ENCODE assay signal across 1 cellular context in the genomic region with DNA sequence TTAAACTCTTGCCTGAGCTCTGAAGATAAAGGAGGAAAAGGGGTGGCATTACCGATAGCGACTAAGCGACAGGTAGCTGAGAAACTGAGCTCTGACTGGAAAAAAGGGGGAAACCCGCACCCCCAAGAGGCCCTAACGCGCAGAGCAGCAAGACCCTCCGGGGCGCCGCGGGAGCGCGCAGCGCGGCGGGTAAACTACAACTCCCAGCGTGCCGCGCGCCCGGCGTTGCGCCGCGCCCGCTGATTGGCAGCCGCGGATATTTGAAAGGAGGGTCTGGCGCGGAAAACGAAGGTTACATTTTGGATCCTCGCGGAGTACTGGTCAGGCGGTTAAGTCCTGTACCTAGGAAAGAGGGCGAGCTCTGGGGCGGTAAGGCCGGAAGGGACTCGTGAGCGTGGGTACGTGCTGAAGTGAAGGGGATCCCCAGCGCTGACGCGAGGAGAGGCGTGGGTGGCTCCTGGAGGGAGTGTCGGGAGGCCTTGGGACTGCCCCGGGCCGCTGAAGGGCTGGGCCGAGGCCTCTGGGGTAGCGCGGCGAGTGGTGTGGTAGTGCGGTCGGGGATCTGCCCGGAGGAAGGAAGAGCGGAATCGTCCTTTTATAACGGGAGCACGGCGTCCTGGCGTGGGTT.
TF ChIP-seq lines count a peak whose summit lies in the region.

A gene (plus strand): TSS at position 291 of the 628 bp plus-strand sequence. CDS start 468 bp downstream, outside the sequence.

TF ChIP-seq in K562, 482 proteins besides CTCF, POLR2A, EP300 and RAD21 (continued from another document and continues in another):
- TF ChIP-seq ZNF121 (CRISPR knock-in tag; conservative IDR thresholded peaks at IDR 0.05) (peak; percentile 94), ZBTB8A (IDR thresholded peaks at IDR 0.05; ENCODE audit: partially characterized antibody) (no peak), U2AF1 (optimal IDR thresholded peaks at IDR 0.05; ENCODE audit: low read depth, low read length) (no peak), NR2C2 (CRISPR knock-in tag; IDR thresholded peaks at IDR 0.05) (no peak), NR2C2 (tag; IDR thresholded peaks at IDR 0.05) (peak; percentile 69), KDM4B (IDR thresholded peaks at IDR 0.05; ENCODE audit: borderline replicate concordance in 2 of 2, low read depth in 1 of 2) (no peak; a peak in 1 of 4 replicates), FOXK1 (CRISPR knock-in tag; IDR thresholded peaks at IDR 0.05; ENCODE audit: borderline replicate concordance) (no peak), ZKSCAN8 (CRISPR knock-in tag; IDR thresholded peaks at IDR 0.05) (no peak), CHD4 (IDR thresholded peaks at IDR 0.05; ENCODE audit: insufficient read depth, insufficient replicate concordance, low read depth, low read length, poor library complexity, severe bottlenecking) (peak; percentile 17), RCOR1 (IDR thresholded peaks at IDR 0.05; ENCODE audit: borderline replicate concordance in 1 of 2, low read depth in 2 of 2, low read length in 2 of 2) (0 out of 4 replicates have a peak, but pooled peaks of 1 of the 2 experiments have one; percentile 1), RBM22 (IDR thresholded peaks at IDR 0.05; ENCODE audit: low read depth, low read length, poor library complexity, severe bottlenecking) (no peak), ZNF354B (CRISPR knock-in tag; IDR thresholded peaks at IDR 0.05) (no peak), XRCC3 (IDR thresholded peaks at IDR 0.05) (no peak), ZNF561 (CRISPR knock-in tag; conservative IDR thresholded peaks at IDR 0.05) (no peak), ZFP1 (CRISPR knock-in tag; IDR thresholded peaks at IDR 0.05) (no peak), HMG20A (CRISPR knock-in tag; conservative IDR thresholded peaks at IDR 0.05) (no peak), GABPB2 (CRISPR knock-in tag; conservative IDR thresholded peaks at IDR 0.05) (no peak), TCF7 (IDR thresholded peaks at IDR 0.05; ENCODE audit: borderline replicate concordance) (no peak), CHD2 (IDR thresholded peaks at IDR 0.05; ENCODE audit: low read depth, low read length) (no peak), SNRNP70 (optimal IDR thresholded peaks at IDR 0.05; ENCODE audit: low read depth, low read length) (no peak), TFAM (CRISPR knock-in tag; conservative IDR thresholded peaks at IDR 0.05) (no peak)
- TF ChIP-seq, protein P1, sequence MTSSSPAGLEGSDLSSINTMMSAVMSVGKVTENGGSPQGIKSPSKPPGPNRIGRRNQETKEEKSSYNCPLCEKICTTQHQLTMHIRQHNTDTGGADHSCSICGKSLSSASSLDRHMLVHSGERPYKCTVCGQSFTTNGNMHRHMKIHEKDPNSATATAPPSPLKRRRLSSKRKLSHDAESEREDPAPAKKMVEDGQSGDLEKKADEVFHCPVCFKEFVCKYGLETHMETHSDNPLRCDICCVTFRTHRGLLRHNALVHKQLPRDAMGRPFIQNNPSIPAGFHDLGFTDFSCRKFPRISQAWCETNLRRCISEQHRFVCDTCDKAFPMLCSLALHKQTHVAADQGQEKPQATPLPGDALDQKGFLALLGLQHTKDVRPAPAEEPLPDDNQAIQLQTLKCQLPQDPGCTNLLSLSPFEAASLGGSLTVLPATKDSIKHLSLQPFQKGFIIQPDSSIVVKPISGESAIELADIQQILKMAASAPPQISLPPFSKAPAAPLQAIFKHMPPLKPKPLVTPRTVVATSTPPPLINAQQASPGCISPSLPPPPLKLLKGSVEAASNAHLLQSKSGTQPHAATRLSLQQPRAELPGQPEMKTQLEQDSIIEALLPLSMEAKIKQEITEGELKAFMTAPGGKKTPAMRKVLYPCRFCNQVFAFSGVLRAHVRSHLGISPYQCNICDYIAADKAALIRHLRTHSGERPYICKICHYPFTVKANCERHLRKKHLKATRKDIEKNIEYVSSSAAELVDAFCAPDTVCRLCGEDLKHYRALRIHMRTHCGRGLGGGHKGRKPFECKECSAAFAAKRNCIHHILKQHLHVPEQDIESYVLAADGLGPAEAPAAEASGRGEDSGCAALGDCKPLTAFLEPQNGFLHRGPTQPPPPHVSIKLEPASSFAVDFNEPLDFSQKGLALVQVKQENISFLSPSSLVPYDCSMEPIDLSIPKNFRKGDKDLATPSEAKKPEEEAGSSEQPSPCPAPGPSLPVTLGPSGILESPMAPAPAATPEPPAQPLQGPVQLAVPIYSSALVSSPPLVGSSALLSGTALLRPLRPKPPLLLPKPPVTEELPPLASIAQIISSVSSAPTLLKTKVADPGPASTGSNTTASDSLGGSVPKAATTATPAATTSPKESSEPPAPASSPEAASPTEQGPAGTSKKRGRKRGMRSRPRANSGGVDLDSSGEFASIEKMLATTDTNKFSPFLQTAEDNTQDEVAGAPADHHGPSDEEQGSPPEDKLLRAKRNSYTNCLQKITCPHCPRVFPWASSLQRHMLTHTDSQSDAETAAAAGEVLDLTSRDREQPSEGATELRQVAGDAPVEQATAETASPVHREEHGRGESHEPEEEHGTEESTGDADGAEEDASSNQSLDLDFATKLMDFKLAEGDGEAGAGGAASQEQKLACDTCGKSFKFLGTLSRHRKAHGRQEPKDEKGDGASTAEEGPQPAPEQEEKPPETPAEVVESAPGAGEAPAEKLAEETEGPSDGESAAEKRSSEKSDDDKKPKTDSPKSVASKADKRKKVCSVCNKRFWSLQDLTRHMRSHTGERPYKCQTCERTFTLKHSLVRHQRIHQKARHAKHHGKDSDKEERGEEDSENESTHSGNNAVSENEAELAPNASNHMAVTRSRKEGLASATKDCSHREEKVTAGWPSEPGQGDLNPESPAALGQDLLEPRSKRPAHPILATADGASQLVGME (CRISPR knock-in tag; IDR thresholded peaks at IDR 0.05), result no peak
- TF ChIP-seq, protein P2, sequence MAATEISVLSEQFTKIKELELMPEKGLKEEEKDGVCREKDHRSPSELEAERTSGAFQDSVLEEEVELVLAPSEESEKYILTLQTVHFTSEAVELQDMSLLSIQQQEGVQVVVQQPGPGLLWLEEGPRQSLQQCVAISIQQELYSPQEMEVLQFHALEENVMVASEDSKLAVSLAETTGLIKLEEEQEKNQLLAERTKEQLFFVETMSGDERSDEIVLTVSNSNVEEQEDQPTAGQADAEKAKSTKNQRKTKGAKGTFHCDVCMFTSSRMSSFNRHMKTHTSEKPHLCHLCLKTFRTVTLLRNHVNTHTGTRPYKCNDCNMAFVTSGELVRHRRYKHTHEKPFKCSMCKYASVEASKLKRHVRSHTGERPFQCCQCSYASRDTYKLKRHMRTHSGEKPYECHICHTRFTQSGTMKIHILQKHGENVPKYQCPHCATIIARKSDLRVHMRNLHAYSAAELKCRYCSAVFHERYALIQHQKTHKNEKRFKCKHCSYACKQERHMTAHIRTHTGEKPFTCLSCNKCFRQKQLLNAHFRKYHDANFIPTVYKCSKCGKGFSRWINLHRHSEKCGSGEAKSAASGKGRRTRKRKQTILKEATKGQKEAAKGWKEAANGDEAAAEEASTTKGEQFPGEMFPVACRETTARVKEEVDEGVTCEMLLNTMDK (IDR thresholded peaks at IDR 0.05; ENCODE audit: borderline replicate concordance, insufficient read depth, low read depth, low read length, poor library complexity, severe bottlenecking), result no peak
- TF ChIP-seq, protein P3, sequence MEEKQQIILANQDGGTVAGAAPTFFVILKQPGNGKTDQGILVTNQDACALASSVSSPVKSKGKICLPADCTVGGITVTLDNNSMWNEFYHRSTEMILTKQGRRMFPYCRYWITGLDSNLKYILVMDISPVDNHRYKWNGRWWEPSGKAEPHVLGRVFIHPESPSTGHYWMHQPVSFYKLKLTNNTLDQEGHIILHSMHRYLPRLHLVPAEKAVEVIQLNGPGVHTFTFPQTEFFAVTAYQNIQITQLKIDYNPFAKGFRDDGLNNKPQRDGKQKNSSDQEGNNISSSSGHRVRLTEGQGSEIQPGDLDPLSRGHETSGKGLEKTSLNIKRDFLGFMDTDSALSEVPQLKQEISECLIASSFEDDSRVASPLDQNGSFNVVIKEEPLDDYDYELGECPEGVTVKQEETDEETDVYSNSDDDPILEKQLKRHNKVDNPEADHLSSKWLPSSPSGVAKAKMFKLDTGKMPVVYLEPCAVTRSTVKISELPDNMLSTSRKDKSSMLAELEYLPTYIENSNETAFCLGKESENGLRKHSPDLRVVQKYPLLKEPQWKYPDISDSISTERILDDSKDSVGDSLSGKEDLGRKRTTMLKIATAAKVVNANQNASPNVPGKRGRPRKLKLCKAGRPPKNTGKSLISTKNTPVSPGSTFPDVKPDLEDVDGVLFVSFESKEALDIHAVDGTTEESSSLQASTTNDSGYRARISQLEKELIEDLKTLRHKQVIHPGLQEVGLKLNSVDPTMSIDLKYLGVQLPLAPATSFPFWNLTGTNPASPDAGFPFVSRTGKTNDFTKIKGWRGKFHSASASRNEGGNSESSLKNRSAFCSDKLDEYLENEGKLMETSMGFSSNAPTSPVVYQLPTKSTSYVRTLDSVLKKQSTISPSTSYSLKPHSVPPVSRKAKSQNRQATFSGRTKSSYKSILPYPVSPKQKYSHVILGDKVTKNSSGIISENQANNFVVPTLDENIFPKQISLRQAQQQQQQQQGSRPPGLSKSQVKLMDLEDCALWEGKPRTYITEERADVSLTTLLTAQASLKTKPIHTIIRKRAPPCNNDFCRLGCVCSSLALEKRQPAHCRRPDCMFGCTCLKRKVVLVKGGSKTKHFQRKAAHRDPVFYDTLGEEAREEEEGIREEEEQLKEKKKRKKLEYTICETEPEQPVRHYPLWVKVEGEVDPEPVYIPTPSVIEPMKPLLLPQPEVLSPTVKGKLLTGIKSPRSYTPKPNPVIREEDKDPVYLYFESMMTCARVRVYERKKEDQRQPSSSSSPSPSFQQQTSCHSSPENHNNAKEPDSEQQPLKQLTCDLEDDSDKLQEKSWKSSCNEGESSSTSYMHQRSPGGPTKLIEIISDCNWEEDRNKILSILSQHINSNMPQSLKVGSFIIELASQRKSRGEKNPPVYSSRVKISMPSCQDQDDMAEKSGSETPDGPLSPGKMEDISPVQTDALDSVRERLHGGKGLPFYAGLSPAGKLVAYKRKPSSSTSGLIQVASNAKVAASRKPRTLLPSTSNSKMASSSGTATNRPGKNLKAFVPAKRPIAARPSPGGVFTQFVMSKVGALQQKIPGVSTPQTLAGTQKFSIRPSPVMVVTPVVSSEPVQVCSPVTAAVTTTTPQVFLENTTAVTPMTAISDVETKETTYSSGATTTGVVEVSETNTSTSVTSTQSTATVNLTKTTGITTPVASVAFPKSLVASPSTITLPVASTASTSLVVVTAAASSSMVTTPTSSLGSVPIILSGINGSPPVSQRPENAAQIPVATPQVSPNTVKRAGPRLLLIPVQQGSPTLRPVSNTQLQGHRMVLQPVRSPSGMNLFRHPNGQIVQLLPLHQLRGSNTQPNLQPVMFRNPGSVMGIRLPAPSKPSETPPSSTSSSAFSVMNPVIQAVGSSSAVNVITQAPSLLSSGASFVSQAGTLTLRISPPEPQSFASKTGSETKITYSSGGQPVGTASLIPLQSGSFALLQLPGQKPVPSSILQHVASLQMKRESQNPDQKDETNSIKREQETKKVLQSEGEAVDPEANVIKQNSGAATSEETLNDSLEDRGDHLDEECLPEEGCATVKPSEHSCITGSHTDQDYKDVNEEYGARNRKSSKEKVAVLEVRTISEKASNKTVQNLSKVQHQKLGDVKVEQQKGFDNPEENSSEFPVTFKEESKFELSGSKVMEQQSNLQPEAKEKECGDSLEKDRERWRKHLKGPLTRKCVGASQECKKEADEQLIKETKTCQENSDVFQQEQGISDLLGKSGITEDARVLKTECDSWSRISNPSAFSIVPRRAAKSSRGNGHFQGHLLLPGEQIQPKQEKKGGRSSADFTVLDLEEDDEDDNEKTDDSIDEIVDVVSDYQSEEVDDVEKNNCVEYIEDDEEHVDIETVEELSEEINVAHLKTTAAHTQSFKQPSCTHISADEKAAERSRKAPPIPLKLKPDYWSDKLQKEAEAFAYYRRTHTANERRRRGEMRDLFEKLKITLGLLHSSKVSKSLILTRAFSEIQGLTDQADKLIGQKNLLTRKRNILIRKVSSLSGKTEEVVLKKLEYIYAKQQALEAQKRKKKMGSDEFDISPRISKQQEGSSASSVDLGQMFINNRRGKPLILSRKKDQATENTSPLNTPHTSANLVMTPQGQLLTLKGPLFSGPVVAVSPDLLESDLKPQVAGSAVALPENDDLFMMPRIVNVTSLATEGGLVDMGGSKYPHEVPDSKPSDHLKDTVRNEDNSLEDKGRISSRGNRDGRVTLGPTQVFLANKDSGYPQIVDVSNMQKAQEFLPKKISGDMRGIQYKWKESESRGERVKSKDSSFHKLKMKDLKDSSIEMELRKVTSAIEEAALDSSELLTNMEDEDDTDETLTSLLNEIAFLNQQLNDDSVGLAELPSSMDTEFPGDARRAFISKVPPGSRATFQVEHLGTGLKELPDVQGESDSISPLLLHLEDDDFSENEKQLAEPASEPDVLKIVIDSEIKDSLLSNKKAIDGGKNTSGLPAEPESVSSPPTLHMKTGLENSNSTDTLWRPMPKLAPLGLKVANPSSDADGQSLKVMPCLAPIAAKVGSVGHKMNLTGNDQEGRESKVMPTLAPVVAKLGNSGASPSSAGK (IDR thresholded peaks at IDR 0.05), result no peak; the same call in 1 of the 2 replicates
- TF ChIP-seq, protein P4, sequence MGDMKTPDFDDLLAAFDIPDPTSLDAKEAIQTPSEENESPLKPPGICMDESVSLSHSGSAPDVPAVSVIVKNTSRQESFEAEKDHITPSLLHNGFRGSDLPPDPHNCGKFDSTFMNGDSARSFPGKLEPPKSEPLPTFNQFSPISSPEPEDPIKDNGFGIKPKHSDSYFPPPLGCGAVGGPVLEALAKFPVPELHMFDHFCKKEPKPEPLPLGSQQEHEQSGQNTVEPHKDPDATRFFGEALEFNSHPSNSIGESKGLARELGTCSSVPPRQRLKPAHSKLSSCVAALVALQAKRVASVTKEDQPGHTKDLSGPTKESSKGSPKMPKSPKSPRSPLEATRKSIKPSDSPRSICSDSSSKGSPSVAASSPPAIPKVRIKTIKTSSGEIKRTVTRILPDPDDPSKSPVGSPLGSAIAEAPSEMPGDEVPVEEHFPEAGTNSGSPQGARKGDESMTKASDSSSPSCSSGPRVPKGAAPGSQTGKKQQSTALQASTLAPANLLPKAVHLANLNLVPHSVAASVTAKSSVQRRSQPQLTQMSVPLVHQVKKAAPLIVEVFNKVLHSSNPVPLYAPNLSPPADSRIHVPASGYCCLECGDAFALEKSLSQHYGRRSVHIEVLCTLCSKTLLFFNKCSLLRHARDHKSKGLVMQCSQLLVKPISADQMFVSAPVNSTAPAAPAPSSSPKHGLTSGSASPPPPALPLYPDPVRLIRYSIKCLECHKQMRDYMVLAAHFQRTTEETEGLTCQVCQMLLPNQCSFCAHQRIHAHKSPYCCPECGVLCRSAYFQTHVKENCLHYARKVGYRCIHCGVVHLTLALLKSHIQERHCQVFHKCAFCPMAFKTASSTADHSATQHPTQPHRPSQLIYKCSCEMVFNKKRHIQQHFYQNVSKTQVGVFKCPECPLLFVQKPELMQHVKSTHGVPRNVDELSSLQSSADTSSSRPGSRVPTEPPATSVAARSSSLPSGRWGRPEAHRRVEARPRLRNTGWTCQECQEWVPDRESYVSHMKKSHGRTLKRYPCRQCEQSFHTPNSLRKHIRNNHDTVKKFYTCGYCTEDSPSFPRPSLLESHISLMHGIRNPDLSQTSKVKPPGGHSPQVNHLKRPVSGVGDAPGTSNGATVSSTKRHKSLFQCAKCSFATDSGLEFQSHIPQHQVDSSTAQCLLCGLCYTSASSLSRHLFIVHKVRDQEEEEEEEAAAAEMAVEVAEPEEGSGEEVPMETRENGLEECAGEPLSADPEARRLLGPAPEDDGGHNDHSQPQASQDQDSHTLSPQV (IDR thresholded peaks at IDR 0.05), result no peak
- TF ChIP-seq, protein P5, sequence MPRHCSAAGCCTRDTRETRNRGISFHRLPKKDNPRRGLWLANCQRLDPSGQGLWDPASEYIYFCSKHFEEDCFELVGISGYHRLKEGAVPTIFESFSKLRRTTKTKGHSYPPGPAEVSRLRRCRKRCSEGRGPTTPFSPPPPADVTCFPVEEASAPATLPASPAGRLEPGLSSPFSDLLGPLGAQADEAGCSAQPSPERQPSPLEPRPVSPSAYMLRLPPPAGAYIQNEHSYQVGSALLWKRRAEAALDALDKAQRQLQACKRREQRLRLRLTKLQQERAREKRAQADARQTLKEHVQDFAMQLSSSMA (CRISPR knock-in tag; IDR thresholded peaks at IDR 0.05), result no peak
